10 cellular contexts compared by ENCODE assay signal in the genomic region with DNA sequence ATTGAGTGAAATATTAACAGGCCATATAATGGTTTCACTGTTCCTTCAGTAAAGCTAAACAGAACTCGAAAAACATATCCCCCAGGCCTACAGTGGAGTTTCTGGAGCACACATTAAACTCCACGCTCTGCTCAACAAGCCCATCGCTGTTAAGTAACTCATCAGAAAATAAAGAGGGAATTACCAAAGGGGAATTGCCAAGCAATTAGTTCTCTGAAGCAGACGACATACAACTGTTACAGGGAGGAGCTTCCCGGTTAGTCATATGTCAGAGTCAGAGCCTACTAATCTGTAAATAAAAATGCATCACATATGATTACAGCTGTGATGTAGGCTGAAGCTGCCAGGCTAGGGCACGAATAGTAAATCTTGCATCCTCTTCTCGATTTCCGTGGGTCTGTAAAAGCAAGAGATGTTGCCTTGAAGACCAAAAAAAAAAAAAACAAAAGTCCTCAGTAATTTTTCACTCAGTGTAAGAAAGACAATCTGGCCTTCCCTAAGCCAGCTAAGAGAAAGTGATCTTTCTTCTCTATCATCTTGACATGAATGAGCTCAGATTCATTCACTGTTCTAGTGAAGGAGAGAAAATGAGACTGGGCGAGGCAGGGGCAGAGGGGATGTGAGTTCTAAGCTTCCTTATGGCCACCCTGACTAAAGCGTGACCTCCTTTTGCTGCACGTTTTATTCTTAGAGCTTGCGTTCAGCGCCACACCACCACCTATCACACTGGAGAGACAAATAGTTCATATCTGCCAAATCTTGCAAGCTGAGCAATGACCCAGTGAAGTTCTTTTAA. TPM values are rescaled to one million over a fixed set of nuclear protein-coding genes. Genes with fewer than 3 reads are reported as not detected.
DNase-seq lines count a peak whose midpoint lies in the region; ATAC-seq and TF ChIP-seq lines count a peak whose summit lies in the region.
"Had no signal": no experiment of that assay in that cellular context is flagged by ENCODE, and none has a peak within 500 bp of the region (broad histone marks: within the 10 kb centered on the region; RNA-seq: fewer than 3 reads in every experiment).

No MANE protein-coding gene starts in this region.

- H3K27ac ChIP-seq in MM.1S (ENCODE audit: low read length) = no peak overlapping the region
- H3K27ac ChIP-seq: upper lobe of left lung had no signal

- H3K79me2 ChIP-seq in MM.1S (ENCODE audit: low read length) = peaks cover 76% of the 10 kb centered on the region

- no peaks in the 10 kb centered on the region for H3K9me3 Mint-ChIP-seq in effector memory CD8-positive, alpha-beta T cell
- H3K9me3 Mint-ChIP-seq in mesothelial cell of epicardium = no peaks in the 10 kb centered on the region
- H3K9me3 Mint-ChIP-seq in activated CD4-positive, alpha-beta T cell treated with anti-CD3 and anti-CD28 coated beads, Interleukin-2, amount 10 ng/mL, durations not matched to agents 7 days and 5 days = no peaks in the 10 kb centered on the region

- no peaks in the 10 kb centered on the region for H3F3A ChIP-seq in MM.1S (ENCODE audit: insufficient read depth, low read length)

- no peaks in the 10 kb centered on the region for H3K9me2 ChIP-seq in MM.1S (replicated peaks; ENCODE audit: insufficient read depth, low read length)

- no peak for TF ChIP-seq CTCF in mesothelial cell of epicardium (IDR thresholded peaks at IDR 0.05; ENCODE audit: unreplicated experiment)
- TF ChIP-seq CTCF in GM20000 (IDR thresholded peaks at IDR 0.05; ENCODE audit: extremely low read depth, missing control alignments) = no peak
- no peak for TF ChIP-seq CTCF in MM.1S (IDR thresholded peaks at IDR 0.05; ENCODE audit: low read length)

- peaks cover 3% of the 10 kb centered on the region; the same call in 1 of the 2 replicates for H3K4me1 ChIP-seq in MM.1S (ENCODE audit: low read length)

- no peaks in the 10 kb centered on the region for H3K27me3 Mint-ChIP-seq in effector memory CD8-positive, alpha-beta T cell
- H3K27me3 Mint-ChIP-seq in mesothelial cell of epicardium (ENCODE audit: low read depth) = no peaks in the 10 kb centered on the region
- H3K27me3 Mint-ChIP-seq in activated CD4-positive, alpha-beta T cell treated with anti-CD3 and anti-CD28 coated beads, Interleukin-2, amount 10 ng/mL, durations not matched to agents 7 days and 5 days = no peaks in the 10 kb centered on the region

- no peak overlapping the region for H3K4me3 ChIP-seq in MM.1S (ENCODE audit: low read length)
- H3K4me3 ChIP-seq: upper lobe of left lung had no signal

- ATAC-seq in effector memory CD8-positive, alpha-beta T cell (replicated peaks) = peak; percentile 79

- H3K9me3 ChIP-seq in MM.1S (replicated peaks; ENCODE audit: insufficient read depth, low read length) = no peaks in the 10 kb centered on the region
- H3K9me3 ChIP-seq: upper lobe of left lung had no signal

- no peak overlapping the region for H3K9ac ChIP-seq in MM.1S (ENCODE audit: low read length)

- CTCF ChIA-PET in activated CD4-positive, alpha-beta T cell treated with anti-CD3 and anti-CD28 coated beads, Interleukin-2, amount 10 ng/mL, durations not matched to agents 7 days and 5 days (lab: Charles Lee) = interaction anchor here (0.6 to 1.2 kb wide), 5 partner anchors 11 to 150 kb away, joined by 3 to 4 read pairs (median 3); no protein-coding TSS in a partner anchor

- H3K4me2 ChIP-seq in MM.1S (ENCODE audit: low read depth, low read length) = no peak overlapping the region

- H3K36me3 Mint-ChIP-seq in effector memory CD8-positive, alpha-beta T cell (ENCODE audit: insufficient read depth) = peaks cover 36% of the 10 kb centered on the region
- peaks cover 11% of the 10 kb centered on the region for H3K36me3 Mint-ChIP-seq in mesothelial cell of epicardium
- peaks cover 46% of the 10 kb centered on the region for H3K36me3 Mint-ChIP-seq in activated CD4-positive, alpha-beta T cell treated with anti-CD3 and anti-CD28 coated beads, Interleukin-2, amount 10 ng/mL, durations not matched to agents 7 days and 5 days (ENCODE audit: low read depth)

- H3K4me1 Mint-ChIP-seq in effector memory CD8-positive, alpha-beta T cell (ENCODE audit: low read depth in 2 of 2) = peaks cover 66 to 83% of the 10 kb centered on the region in 2 donors
- peaks cover 78% of the 10 kb centered on the region for H3K4me1 Mint-ChIP-seq in mesothelial cell of epicardium
- H3K4me1 Mint-ChIP-seq in activated CD4-positive, alpha-beta T cell treated with anti-CD3 and anti-CD28 coated beads, Interleukin-2, amount 10 ng/mL, durations not matched to agents 7 days and 5 days = peaks cover 19% of the 10 kb centered on the region

- no peaks in the 10 kb centered on the region for H4K20me1 ChIP-seq in MM.1S (ENCODE audit: insufficient read depth, low read length)

- peak; percentile 66 for DNase-seq in AG08395 (ENCODE audit: low spot score)
- peak; percentile 60 to 82 for DNase-seq in NCI-H446 (lab: John Stamatoyannopoulos, UW)
- DNase-seq in effector memory CD8-positive, alpha-beta T cell = no peak
- no peak for DNase-seq in mesothelial cell of epicardium (ENCODE audit: low spot score in 2 of 2, unreplicated experiment in 2 of 2)
- no peak for DNase-seq in GM20000 (ENCODE audit: low spot score)
- no peak for DNase-seq in activated CD4-positive, alpha-beta T cell treated with anti-CD3 and anti-CD28 coated beads, Interleukin-2, amount 10 ng/mL, durations not matched to agents 7 days and 5 days
- DNase-seq in NCI-H2081 (lab: John Stamatoyannopoulos, UW) = no peak
- no peak for DNase-seq in MM.1S
- DNase-seq: DMS53, upper lobe of left lung had no signal

- no peak overlapping the region for H2AFZ ChIP-seq in MM.1S (ENCODE audit: low read length)

- H3K36me3 ChIP-seq in MM.1S (replicated peaks; ENCODE audit: insufficient read depth, low read length) = no peaks in the 10 kb centered on the region

- POLR2A ChIA-PET in activated CD4-positive, alpha-beta T cell treated with anti-CD3 and anti-CD28 coated beads, Interleukin-2, amount 10 ng/mL, durations not matched to agents 7 days and 5 days (lab: Charles Lee) = no interaction called here

- H3K4me3 Mint-ChIP-seq in effector memory CD8-positive, alpha-beta T cell = peak overlapping the region; percentile 56 to 57
- no peak overlapping the region for H3K4me3 Mint-ChIP-seq in mesothelial cell of epicardium
- H3K4me3 Mint-ChIP-seq in activated CD4-positive, alpha-beta T cell treated with anti-CD3 and anti-CD28 coated beads, Interleukin-2, amount 10 ng/mL, durations not matched to agents 7 days and 5 days = no peak overlapping the region

- no peaks in the 10 kb centered on the region for H3K27me3 ChIP-seq in MM.1S (replicated peaks; ENCODE audit: insufficient read depth, low read length)
- H3K27me3 ChIP-seq: upper lobe of left lung had no signal

- peak overlapping the region; percentile 52 to 71 for H3K27ac Mint-ChIP-seq in effector memory CD8-positive, alpha-beta T cell
- H3K27ac Mint-ChIP-seq in mesothelial cell of epicardium = peak overlapping the region; percentile 90
- no peak overlapping the region for H3K27ac Mint-ChIP-seq in activated CD4-positive, alpha-beta T cell treated with anti-CD3 and anti-CD28 coated beads, Interleukin-2, amount 10 ng/mL, durations not matched to agents 7 days and 5 days

RNA-seq across cellular contexts. Expression of gene ATXN1, which starts 13.8 kb away (rescaled TPM):
- total RNA-seq in mesothelial cell of epicardium = 54.6 to 62.9 TPM (median 59.5 TPM) in 3 replicates
- 10 to 100 TPM; 36.0 to 40.4 TPM for total RNA-seq in activated CD4-positive, alpha-beta T cell treated with anti-CD3 and anti-CD28 coated beads, Interleukin-2, amount 10 ng/mL, durations not matched to agents 7 days and 5 days

Comparison
In these comparisons a context has a peak if more than half of its experiments do, and no peak if none do; other contexts are left out.
1. DNase-seq: peak in AG08395 (single experiment) and NCI-H446 (2 of 2); none in effector memory CD8-positive, alpha-beta T cell (0 of 3), mesothelial cell of epicardium (0 of 2), GM20000 (single experiment), activated CD4-positive, alpha-beta T cell treated with anti-CD3 and anti-CD28 coated beads, Interleukin-2, amount 10 ng/mL, durations not matched to agents 7 days and 5 days (single experiment), NCI-H2081 (0 of 2) and MM.1S (single experiment).
2. H3K4me3 Mint-ChIP-seq: peak in effector memory CD8-positive, alpha-beta T cell (2 of 2); none in mesothelial cell of epicardium (single experiment) and activated CD4-positive, alpha-beta T cell treated with anti-CD3 and anti-CD28 coated beads, Interleukin-2, amount 10 ng/mL, durations not matched to agents 7 days and 5 days (single experiment).